ENCODE assay signal across 9 cellular contexts in genomic region chr14:104866451-104867370, GRCh38. TPM values are rescaled to one million over a fixed set of nuclear protein-coding genes. Genes with fewer than 3 reads are reported as not detected.
DNase-seq lines count a peak whose midpoint lies in the region; ATAC-seq and TF ChIP-seq lines count a peak whose summit lies in the region.
"Had no signal": no experiment of that assay in that cellular context is flagged by ENCODE, and none has a peak within 500 bp of the region (broad histone marks: within the 10 kb centered on the region; RNA-seq: fewer than 3 reads in every experiment).

No MANE protein-coding gene starts in this region.

- peak overlapping the region in 10 of 59 donors; percentile 37 to 80 (median 65) for H3K27ac ChIP-seq in dorsolateral prefrontal cortex
- peak overlapping the region; percentile 63 for H3K27ac ChIP-seq in upper lobe of right lung

- TF ChIP-seq CTCF in dorsolateral prefrontal cortex (IDR thresholded peaks at IDR 0.05 in 54 of 56, conservative IDR thresholded peaks at IDR 0.05 in 2 of 56; ENCODE audit: low read depth in 1 of 56, partially characterized antibody in 56 of 56) (no peak), upper lobe of right lung (IDR thresholded peaks at IDR 0.05) (no peak)

- no peaks in the 10 kb centered on the region for H3K36me3 ChIP-seq in mucosa of stomach (ENCODE audit: control insufficient read depth, insufficient read depth, low read length)
- H3K36me3 ChIP-seq in upper lobe of right lung, result no peaks in the 10 kb centered on the region

- peak; percentile 31 for DNase-seq in Right ventricle myocardium superior
- DNase-seq in left ventricle myocardium superior, result no peak
- peak in 1 of 10 donors; percentile 42 for DNase-seq in dorsolateral prefrontal cortex
- DNase-seq in upper lobe of right lung, result peak; percentile 63
- DNase-seq in islet precursor cell, result no peak

- H3K27me3 ChIP-seq in dorsolateral prefrontal cortex (no peaks in the 10 kb centered on the region), mucosa of stomach (ENCODE audit: control insufficient read depth, insufficient read depth, low read length) (no peaks in the 10 kb centered on the region), upper lobe of right lung (peaks cover 6% of the 10 kb centered on the region)

- intact Hi-C loops in Right ventricle myocardium superior (cut with DNase I), result no loop called here
- intact Hi-C loops in left ventricle myocardium superior (cut with micrococcal nuclease), result no loop called here
- intact Hi-C loops in dorsolateral prefrontal cortex (cut with DNase I), result no loop called here
- intact Hi-C loops in upper lobe of right lung (cut with DNase I), result no loop called here

- peaks cover 32% of the 10 kb centered on the region for H3K4me1 ChIP-seq in mucosa of stomach (ENCODE audit: control insufficient read depth, insufficient read depth, low read length)
- H3K4me1 ChIP-seq in upper lobe of right lung, result peaks cover 17% of the 10 kb centered on the region

- H3K4me3 ChIP-seq in dorsolateral prefrontal cortex (peak overlapping the region; percentile 41 to 83 (median 70)), mucosa of stomach (ENCODE audit: low read length) (peak overlapping the region; percentile 31), upper lobe of right lung (peak overlapping the region; percentile 61)

- no peaks in the 10 kb centered on the region for H3K9me3 ChIP-seq in mucosa of stomach (ENCODE audit: control insufficient read depth, low read length)
- H3K9me3 ChIP-seq in upper lobe of right lung, result no peaks in the 10 kb centered on the region

- ATAC-seq in Right ventricle myocardium superior (ENCODE audit: poor library complexity), result no peak
- no peak for ATAC-seq in left ventricle myocardium superior
- no peak for ATAC-seq in upper lobe of right lung
- ATAC-seq in HG02678 (IDR thresholded peaks at IDR 0.05; ENCODE audit: unreplicated experiment), result no peak
- ATAC-seq in HG02884 (IDR thresholded peaks at IDR 0.05; ENCODE audit: unreplicated experiment), result no peak

- peak overlapping the region; percentile 80 for H3K9ac ChIP-seq in mucosa of stomach (ENCODE audit: low read length)

RNA-seq across cellular contexts. Expression of gene CEP170B, which starts 1.6 kb away (rescaled TPM):
- total RNA-seq in Right ventricle myocardium superior (9.5 TPM), left ventricle myocardium superior (10.7 TPM), dorsolateral prefrontal cortex (100 to 1,000 TPM in 41 of 120 experiments, 10 to 100 TPM in 79; 36.0 to 131 (median 93.9) TPM), upper lobe of right lung (30.3 TPM)

RNA-seq across cellular contexts. Expression of gene PLD4, which starts 58.0 kb away (rescaled TPM):
- total RNA-seq in Right ventricle myocardium superior (0.13 TPM), left ventricle myocardium superior (0.27 TPM), dorsolateral prefrontal cortex (10 to 100 TPM in 61 of 120 experiments, 1 to 10 TPM in 59; 1.6 to 29.2 (median 10.1) TPM), upper lobe of right lung (3.1 TPM)
- total RNA-seq: dermis microvascular lymphatic vessel endothelial cell had no signal

Comparison
In these comparisons a context has a peak if more than half of its experiments do, and no peak if none do; other contexts are left out.
1. DNase-seq: peak in Right ventricle myocardium superior (single experiment) and upper lobe of right lung (single experiment); none in left ventricle myocardium superior (single experiment) and islet precursor cell (single experiment).
2. Peak in every context shown above with its lines, with median percentiles within 50 percentile points of each other: H3K4me3 ChIP-seq.